Comparison of ENCODE assay signal across 9 cellular contexts in genomic region chr9:130939405-130939941, GRCh38.
DNase-seq lines count a peak whose midpoint lies in the region; ATAC-seq and TF ChIP-seq lines count a peak whose summit lies in the region.
"Had no signal": no experiment of that assay in that cellular context is flagged by ENCODE, and none has a peak within 500 bp of the region (broad histone marks: within the 10 kb centered on the region; RNA-seq: fewer than 3 reads in every experiment).

No MANE protein-coding gene starts in this region.

- no peak for ATAC-seq in GM21360 (IDR thresholded peaks at IDR 0.05; ENCODE audit: unreplicated experiment)
- ATAC-seq in GM19023 (IDR thresholded peaks at IDR 0.05; ENCODE audit: unreplicated experiment) = no peak

- peaks cover 61% of the 10 kb centered on the region for H3K27me3 ChIP-seq in HUES48 (ENCODE audit: control insufficient read depth, insufficient read depth, low read length)
- peaks cover 14 to 31% of the 10 kb centered on the region in 2 donors for H3K27me3 ChIP-seq in mucosa of rectum (ENCODE audit: control insufficient read depth in 2 of 2, insufficient read depth in 2 of 2, low read length in 2 of 2)

- DNase-seq in AG20443 (ENCODE audit: low spot score) (peak; percentile 40), coronary artery (ENCODE audit: low spot score) (no peak), NCI-H2029 (lab: John Stamatoyannopoulos, UW) (no peak)
- DNase-seq in activated naive CD4-positive, alpha-beta T cell treated with Interleukin-2 at 50 U/mL for 16 hours = no peak
- DNase-seq: Karpas-422 had no signal

- no peak overlapping the region for H3K9ac ChIP-seq in HUES48 (ENCODE audit: low read depth, low read length)
- H3K9ac ChIP-seq in mucosa of rectum (ENCODE audit: low read depth in 1 of 2, low read length in 2 of 2) = peak overlapping the region in 1 of 2 donors; percentile 74

- H3K36me3 ChIP-seq in HUES48 (ENCODE audit: control insufficient read depth, insufficient read depth, low read length) (no peaks in the 10 kb centered on the region), mucosa of rectum (ENCODE audit: control insufficient read depth in 2 of 2, insufficient read depth in 2 of 2, low read length in 2 of 2) (no peaks in the 10 kb centered on the region)

- H3K9me3 ChIP-seq in HUES48 (ENCODE audit: control insufficient read depth, insufficient read depth, low read length) = no peaks in the 10 kb centered on the region
- no peaks in the 10 kb centered on the region for H3K9me3 ChIP-seq in mucosa of rectum (ENCODE audit: control insufficient read depth in 2 of 2, low read length in 2 of 2)

- no peak overlapping the region for H3K27ac ChIP-seq in HUES48 (ENCODE audit: low read depth, low read length)
- H3K27ac ChIP-seq in coronary artery = no peak overlapping the region
- no peak overlapping the region for H3K27ac ChIP-seq in mucosa of rectum (ENCODE audit: low read depth in 2 of 2, low read length in 2 of 2)

- TF ChIP-seq CTCF in coronary artery (IDR thresholded peaks at IDR 0.05) = no peak

- H3K4me1 ChIP-seq in HUES48 (ENCODE audit: control insufficient read depth, insufficient read depth, low read length) (peaks cover 23% of the 10 kb centered on the region), mucosa of rectum (ENCODE audit: control insufficient read depth in 2 of 2, insufficient read depth in 2 of 2, low read length in 2 of 2) (peaks cover 5 to 15% of the 10 kb centered on the region in 2 donors)

- H3K4me3 ChIP-seq in HUES48 (ENCODE audit: low read depth, low read length) (peak overlapping the region; percentile 74), coronary artery (peak overlapping the region; percentile 70), mucosa of rectum (ENCODE audit: low read length in 2 of 2) (peak overlapping the region; percentile 57 to 64)
